1 cellular context compared by ENCODE assay signal in the genomic region with DNA sequence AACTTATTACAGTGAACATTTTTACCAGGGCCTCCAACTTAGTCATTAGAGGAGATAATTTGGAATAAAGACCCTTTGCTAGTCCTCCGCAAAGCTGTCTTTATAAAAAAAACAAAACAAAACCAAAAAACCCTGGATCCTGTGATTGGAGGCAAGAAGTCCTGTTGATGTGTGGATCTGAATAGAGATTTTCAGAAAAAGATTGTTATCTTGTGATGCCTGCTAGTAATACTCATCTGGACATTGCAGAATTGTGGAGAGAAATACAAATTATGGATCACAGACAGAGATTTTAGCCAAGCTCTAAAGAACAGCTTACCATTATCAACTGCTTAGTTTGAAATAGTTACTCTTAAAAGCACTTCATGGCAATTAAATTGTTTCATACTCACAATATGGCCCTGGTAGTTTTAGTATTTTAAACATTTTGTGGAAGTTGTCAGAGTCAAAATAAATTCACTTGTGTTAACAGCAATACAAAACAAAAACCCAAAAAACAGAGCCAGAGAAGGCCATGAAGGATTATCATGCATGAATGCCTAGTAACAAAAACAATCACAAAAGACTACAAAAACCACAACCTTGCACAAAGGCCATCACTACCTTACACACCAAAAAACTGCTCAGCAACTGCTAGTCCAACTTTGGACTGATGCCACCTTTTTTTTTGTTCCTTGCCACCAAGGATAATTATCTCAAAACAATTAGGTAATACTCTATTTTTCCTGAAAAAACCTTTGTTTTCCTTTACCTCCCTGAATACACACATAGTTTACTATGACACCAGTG.
TF ChIP-seq lines count a peak whose summit lies in the region.

No MANE protein-coding gene starts in this region.

TF ChIP-seq in endothelial cell of umbilical vein, 7 proteins besides CTCF, POLR2A, EP300 and RAD21:
- TF ChIP-seq MAX (IDR thresholded peaks at IDR 0.05; ENCODE audit: insufficient read depth, insufficient read length), result no peak
- TF ChIP-seq MYC (IDR thresholded peaks at IDR 0.05; ENCODE audit: low read depth, low read length), result no peak
